ENCODE assay signal across 22 cellular contexts in the genomic region with DNA sequence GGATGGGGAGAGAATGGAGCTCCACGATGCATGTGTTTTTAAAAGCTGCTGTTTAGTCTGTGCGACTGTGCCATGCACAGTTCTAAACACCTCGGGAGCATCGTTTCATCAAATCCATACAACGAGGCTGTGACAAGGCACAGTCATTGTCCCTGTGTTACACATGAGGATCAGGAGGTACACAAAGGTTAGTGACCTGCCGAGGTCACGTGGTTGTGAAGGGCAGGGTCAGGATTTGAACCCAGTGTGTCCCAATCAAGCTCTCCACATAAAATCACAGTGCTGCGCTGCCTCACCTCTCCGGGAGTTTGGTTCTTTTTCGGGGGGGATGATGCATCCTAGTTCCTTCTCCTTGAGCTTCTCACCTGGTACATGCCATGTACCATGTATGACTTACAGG.
"Had no signal": no experiment of that assay in that cellular context is flagged by ENCODE, and none has a peak within 500 bp of the region (broad histone marks: within the 10 kb centered on the region; RNA-seq: fewer than 3 reads in every experiment).

No MANE protein-coding gene starts in this region.

- H3K27ac ChIP-seq: brain microvascular endothelial cell, cardiac muscle cell, Peyer's patch had no signal

- H3K36me3 ChIP-seq: cardiac muscle cell, Peyer's patch had no signal

- ATAC-seq: T-helper 17 cell had no signal

- H3K9me3 ChIP-seq: Peyer's patch had no signal

- H3K4me3 ChIP-seq: cardiac muscle cell, Peyer's patch had no signal

- DNase-seq: activated B cell treated with CpG ODN at 0.5 μM for 24 hours; activated CD4-positive, alpha-beta T cell treated with anti-CD3 and anti-CD28 coated beads for 1 hour; activated CD4-positive, alpha-beta T cell treated with anti-CD3 and anti-CD28 coated beads, Interleukin-2, amount 10 ng/mL, durations not matched to agents 24 days and 14 days; activated CD4-positive, alpha-beta T cell treated with anti-CD3 and anti-CD28 coated beads, Interleukin-2, amount 50 U/mL, for 48 hours; activated effector memory CD4-positive, alpha-beta T cell treated with Interleukin-2 at 50 U/mL for 16 hours; activated naive CD4-positive, alpha-beta T cell; activated T-cell treated with anti-CD3 and anti-CD28 coated beads, Interleukin-2, amount 50 U/mL, for 1 hour; brain microvascular endothelial cell; Karpas-422; MM.1S; NCI-H1105; NCI-H1436; NCI-H1694 treated with DMSO at 0.1 percent for 48 hours; NCI-H2029 treated with DMSO at 0.1 percent for 48 hours; NCI-H510A treated with DMSO at 0.1 percent for 48 hours; NCI-H69; NK-92 treated with Interleukin-12 subunit alpha and Interleukin-12 subunit beta, amount 100 ng/mL, for 24 hours; Peyer's patch; SHP77 treated with DMSO at 0.1 percent for 48 hours; T-helper 17 cell; T-helper 9 cell had no signal

- H3K27me3 ChIP-seq: brain microvascular endothelial cell, cardiac muscle cell, Peyer's patch had no signal
